In the genomic region with DNA sequence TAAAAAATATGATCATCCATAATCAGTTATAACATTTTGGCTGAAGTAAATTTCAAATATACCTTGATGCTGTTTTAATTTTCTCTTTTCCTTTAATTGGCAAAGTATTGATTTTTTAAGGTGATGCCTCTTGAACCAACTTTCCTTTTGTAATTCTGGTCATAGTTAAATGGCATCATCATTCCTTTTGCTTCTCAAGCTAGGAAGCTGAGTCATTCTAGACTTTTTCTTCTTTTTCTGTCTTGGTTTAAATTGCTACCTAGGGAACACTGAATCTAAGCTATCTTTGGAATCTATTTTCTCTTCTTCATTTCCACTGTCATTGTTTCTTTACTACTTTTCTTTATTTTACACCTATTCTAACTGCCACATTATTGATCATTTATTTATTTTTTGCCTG, we compare ENCODE assay signal across 31 cellular contexts.
DNase-seq lines count a peak whose midpoint lies in the region; FAIRE-seq and TF ChIP-seq lines count a peak whose summit lies in the region.
"Had no signal": no experiment of that assay in that cellular context is flagged by ENCODE, and none has a peak within 500 bp of the region (broad histone marks: within the 10 kb centered on the region; RNA-seq: fewer than 3 reads in every experiment).

No MANE protein-coding gene starts in this region.

- FAIRE-seq in urothelium cell line (lab: Jason Lieb, UNC): no peak
- FAIRE-seq: A549, H54 had no signal

- no peak for TF ChIP-seq RAD21 in SK-N-SH (IDR thresholded peaks at IDR 0.05; ENCODE audit: low read length)

- no peak overlapping the region for H3K9ac ChIP-seq in SK-N-SH
- H3K9ac ChIP-seq: BLaER1 had no signal

- intact Hi-C loops in posterior cingulate gyrus (cut with DNase I): no loop called here

- no peaks in the 10 kb centered on the region for H3F3A ChIP-seq in SK-N-SH (replicated peaks; ENCODE audit: insufficient read depth)

- POLR2A ChIA-PET in SK-N-SH (lab: Yijun Ruan, JAX): no interaction called here

- peaks cover 15% of the 10 kb centered on the region for H3K9me3 Mint-ChIP-seq in nephron progenitor cell
- H3K9me3 Mint-ChIP-seq: activated CD8-positive, alpha-beta T cell treated with anti-CD3 and anti-CD28 coated beads for 36 hours; activated naive CD8-positive, alpha-beta T cell treated with anti-CD3 and anti-CD28 coated beads, Interleukin-2, amount 10 ng/mL, durations not matched to agents 7 days and 5 days had no signal

- peaks cover 0 to 3% of the 10 kb centered on the region in 2 experiments for H3K36me3 ChIP-seq in SK-N-SH (replicated peaks in 1 of 2; ENCODE audit: control insufficient read depth in 1 of 2, insufficient read depth in 2 of 2, low read length in 1 of 2)
- no peaks in the 10 kb centered on the region for H3K36me3 ChIP-seq in Peyer's patch
- H3K36me3 ChIP-seq: BLaER1, heart left ventricle, right lobe of liver, SJCRH30, uterus had no signal

- H3K4me1 Mint-ChIP-seq in nephron progenitor cell: no peaks in the 10 kb centered on the region
- H3K4me1 Mint-ChIP-seq: activated naive CD8-positive, alpha-beta T cell treated with anti-CD3 and anti-CD28 coated beads, Interleukin-2, amount 10 ng/mL, durations not matched to agents 7 days and 5 days; neural crest cell; stimulated activated memory B cell treated with anti-CD40 and anti-IgM and Interleukin-4, amounts not matched to agents 10 μg/mL and 1 μg/mL and 100 μg/mL, for 72 hours; T-cell had no signal

- no peaks in the 10 kb centered on the region for H3K9me2 ChIP-seq in SK-N-SH

- no peaks in the 10 kb centered on the region for H3K27me3 Mint-ChIP-seq in nephron progenitor cell (ENCODE audit: low read depth, poor library complexity)
- H3K27me3 Mint-ChIP-seq: activated CD8-positive, alpha-beta T cell treated with anti-CD3 and anti-CD28 coated beads for 36 hours; activated naive CD8-positive, alpha-beta T cell treated with anti-CD3 and anti-CD28 coated beads, Interleukin-2, amount 10 ng/mL, durations not matched to agents 7 days and 5 days had no signal

- H3K27me3 ChIP-seq in SK-N-SH (ENCODE audit: insufficient read depth) (no peaks in the 10 kb centered on the region; the same call in 1 of the 2 replicates), Peyer's patch (no peaks in the 10 kb centered on the region)
- H3K27me3 ChIP-seq: BLaER1, heart left ventricle, right lobe of liver, SJCRH30, uterus had no signal

- H2AFZ ChIP-seq in SK-N-SH (ENCODE audit: low read depth): no peak overlapping the region

- H3K4me1 ChIP-seq in SK-N-SH (ENCODE audit: control insufficient read depth in 1 of 2, insufficient read depth in 2 of 2, low read depth in 1 of 2, low read length in 1 of 2) (peaks cover 0 to 2% of the 10 kb centered on the region in 2 experiments; a peak in 1 of 4 replicates), Peyer's patch (no peaks in the 10 kb centered on the region)
- H3K4me1 ChIP-seq: A549, BLaER1, right lobe of liver, SJCRH30, uterus had no signal

- TF ChIP-seq EP300 in SK-N-SH (IDR thresholded peaks at IDR 0.05; ENCODE audit: borderline replicate concordance in 1 of 2, low read depth in 1 of 2, low read length in 1 of 2): no peak

- peak overlapping the region; percentile 21 for H3K27ac Mint-ChIP-seq in nephron progenitor cell
- H3K27ac Mint-ChIP-seq: activated CD8-positive, alpha-beta T cell treated with anti-CD3 and anti-CD28 coated beads for 36 hours; activated naive CD8-positive, alpha-beta T cell treated with anti-CD3 and anti-CD28 coated beads, Interleukin-2, amount 10 ng/mL, durations not matched to agents 7 days and 5 days; stimulated activated memory B cell treated with anti-CD40 and anti-IgM and Interleukin-4, amounts not matched to agents 10 μg/mL and 1 μg/mL and 100 μg/mL, for 72 hours; T-cell had no signal

- H3K4me3 Mint-ChIP-seq in nephron progenitor cell: no peak overlapping the region
- H3K4me3 Mint-ChIP-seq: activated CD8-positive, alpha-beta T cell treated with anti-CD3 and anti-CD28 coated beads for 36 hours; activated naive CD8-positive, alpha-beta T cell treated with anti-CD3 and anti-CD28 coated beads, Interleukin-2, amount 10 ng/mL, durations not matched to agents 7 days and 5 days; neural crest cell; stimulated activated memory B cell treated with anti-CD40 and anti-IgM and Interleukin-4, amounts not matched to agents 10 μg/mL and 1 μg/mL and 100 μg/mL, for 72 hours; T-cell had no signal

- no peaks in the 10 kb centered on the region for H3K79me2 ChIP-seq in SK-N-SH (ENCODE audit: insufficient read depth)

- peaks cover 17% of the 10 kb centered on the region for H3K36me3 Mint-ChIP-seq in nephron progenitor cell (ENCODE audit: low read depth)
- H3K36me3 Mint-ChIP-seq: activated naive CD8-positive, alpha-beta T cell treated with anti-CD3 and anti-CD28 coated beads, Interleukin-2, amount 10 ng/mL, durations not matched to agents 7 days and 5 days; stimulated activated memory B cell treated with anti-CD40 and anti-IgM and Interleukin-4, amounts not matched to agents 10 μg/mL and 1 μg/mL and 100 μg/mL, for 72 hours; T-cell had no signal

- no peaks in the 10 kb centered on the region for H4K20me1 ChIP-seq in SK-N-SH (ENCODE audit: insufficient read depth)
- H4K20me1 ChIP-seq: BLaER1 had no signal

- TF ChIP-seq CTCF in SK-N-SH (IDR thresholded peaks at IDR 0.05): no peak
- no peak for TF ChIP-seq CTCF in nephron progenitor cell (IDR thresholded peaks at IDR 0.05)
- no peak for TF ChIP-seq CTCF in Peyer's patch (IDR thresholded peaks at IDR 0.05)

- TF ChIP-seq POLR2A in Peyer's patch (IDR thresholded peaks at IDR 0.05): no peak

- H3K27ac ChIP-seq in SK-N-SH (ENCODE audit: low read depth in 2 of 2, low read length in 1 of 2) (peak overlapping the region; percentile 36 to 53; a peak in 3 of 4 replicates), Peyer's patch (no peak overlapping the region)
- H3K27ac ChIP-seq: A549, BLaER1, heart left ventricle, right lobe of liver, SJCRH30, uterus had no signal

- CTCF ChIA-PET in SK-N-SH (lab: Yijun Ruan, JAX): no interaction called here

- H3K4me3 ChIP-seq in SK-N-SH (ENCODE audit: low read depth in 2 of 2, low read length in 1 of 2) (no peak overlapping the region), Peyer's patch (no peak overlapping the region)
- H3K4me3 ChIP-seq: A549, BLaER1, heart left ventricle, right lobe of liver, SJCRH30, uterus had no signal

- H3K9me3 ChIP-seq in SK-N-SH: no peaks in the 10 kb centered on the region
- H3K9me3 ChIP-seq in Peyer's patch: no peaks in the 10 kb centered on the region
- H3K9me3 ChIP-seq: A549, BLaER1, right lobe of liver, SJCRH30, uterus had no signal

- H3K4me2 ChIP-seq in SK-N-SH: no peak overlapping the region
- H3K4me2 ChIP-seq: A549, BLaER1 had no signal

- DNase-seq in AG20443 (ENCODE audit: low spot score): peak; percentile 25
- no peak for DNase-seq in SK-N-SH
- DNase-seq in dedifferentiated amniotic fluid mesenchymal stem cell (ENCODE audit: extremely low spot score): peak; percentile 20
- no peak for DNase-seq in nephron progenitor cell
- no peak for DNase-seq in posterior cingulate gyrus
- no peak for DNase-seq in Peyer's patch
- no peak for DNase-seq in urothelium cell line (ENCODE audit: low spot score)
- no peak for DNase-seq in stimulated activated CD4-positive, alpha-beta T cell treated with anti-CD3 and anti-CD28 coated beads, Interleukin-1b, Interleukin-23, amount 100 ng/mL, for 48 hours
- DNase-seq: activated CD8-positive, alpha-beta T cell treated with anti-CD3 and anti-CD28 coated beads for 36 hours; activated effector memory CD4-positive, alpha-beta T cell treated with anti-CD3 and anti-CD28 coated beads, Interleukin-2, amount 50 U/mL, for 16 hours; activated naive CD8-positive, alpha-beta T cell treated with anti-CD3 and anti-CD28 coated beads, Interleukin-2, amount 10 ng/mL, durations not matched to agents 7 days and 5 days; activated T-cell treated with anti-CD3 and anti-CD28 coated beads for 4 hours; DMS153; heart left ventricle; left colon; mammary epithelial cell; NCI-H1092; NCI-H187; NCI-H2171; NCI-H524 treated with DMSO at 0.1 percent for 48 hours; right lobe of liver; SJCRH30; stimulated activated CD4-positive, alpha-beta T cell treated with anti-CD3 and anti-CD28 coated beads, Interleukin-12 subunit alpha, Interleukin-12 subunit beta, amount 100 ng/mL, for 4 hours; stimulated activated CD4-positive, alpha-beta T cell treated with anti-CD3 and anti-CD28 coated beads, Interleukin-4, amount 100 ng/mL, for 4 hours; T-cell; uterus had no signal

TF ChIP-seq in SK-N-SH, 30 proteins besides CTCF, POLR2A, EP300 and RAD21 (continues in another document):
- no peak for TF ChIP-seq RXRA (IDR thresholded peaks at IDR 0.05; ENCODE audit: borderline replicate concordance, low read depth)
- TF ChIP-seq TEAD4 (IDR thresholded peaks at IDR 0.05; ENCODE audit: borderline replicate concordance, insufficient read depth): no peak
- no peak for TF ChIP-seq NFIC (IDR thresholded peaks at IDR 0.05; ENCODE audit: borderline replicate concordance)
- TF ChIP-seq POLR2AphosphoS5 (IDR thresholded peaks at IDR 0.05; ENCODE audit: low read depth, low read length): no peak
- TF ChIP-seq MXI1 (IDR thresholded peaks at IDR 0.05; ENCODE audit: low read depth, low read length): no peak
- TF ChIP-seq, protein P1, sequence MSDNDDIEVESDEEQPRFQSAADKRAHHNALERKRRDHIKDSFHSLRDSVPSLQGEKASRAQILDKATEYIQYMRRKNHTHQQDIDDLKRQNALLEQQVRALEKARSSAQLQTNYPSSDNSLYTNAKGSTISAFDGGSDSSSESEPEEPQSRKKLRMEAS (IDR thresholded peaks at IDR 0.05; ENCODE audit: low read depth): no peak
- TF ChIP-seq, protein P2, sequence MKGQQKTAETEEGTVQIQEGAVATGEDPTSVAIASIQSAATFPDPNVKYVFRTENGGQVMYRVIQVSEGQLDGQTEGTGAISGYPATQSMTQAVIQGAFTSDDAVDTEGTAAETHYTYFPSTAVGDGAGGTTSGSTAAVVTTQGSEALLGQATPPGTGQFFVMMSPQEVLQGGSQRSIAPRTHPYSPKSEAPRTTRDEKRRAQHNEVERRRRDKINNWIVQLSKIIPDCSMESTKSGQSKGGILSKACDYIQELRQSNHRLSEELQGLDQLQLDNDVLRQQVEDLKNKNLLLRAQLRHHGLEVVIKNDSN (IDR thresholded peaks at IDR 0.05; ENCODE audit: borderline replicate concordance, low read depth): no peak
- TF ChIP-seq ELF1 (IDR thresholded peaks at IDR 0.05): no peak
- TF ChIP-seq GATA2 (CRISPR knock-in tag; IDR thresholded peaks at IDR 0.05): no peak
- TF ChIP-seq MEF2A (IDR thresholded peaks at IDR 0.05; ENCODE audit: borderline replicate concordance, low read depth): no peak
- TF ChIP-seq, protein P3, sequence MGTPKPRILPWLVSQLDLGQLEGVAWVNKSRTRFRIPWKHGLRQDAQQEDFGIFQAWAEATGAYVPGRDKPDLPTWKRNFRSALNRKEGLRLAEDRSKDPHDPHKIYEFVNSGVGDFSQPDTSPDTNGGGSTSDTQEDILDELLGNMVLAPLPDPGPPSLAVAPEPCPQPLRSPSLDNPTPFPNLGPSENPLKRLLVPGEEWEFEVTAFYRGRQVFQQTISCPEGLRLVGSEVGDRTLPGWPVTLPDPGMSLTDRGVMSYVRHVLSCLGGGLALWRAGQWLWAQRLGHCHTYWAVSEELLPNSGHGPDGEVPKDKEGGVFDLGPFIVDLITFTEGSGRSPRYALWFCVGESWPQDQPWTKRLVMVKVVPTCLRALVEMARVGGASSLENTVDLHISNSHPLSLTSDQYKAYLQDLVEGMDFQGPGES (IDR thresholded peaks at IDR 0.05; ENCODE audit: low read depth, low read length): no peak

Comparison
In these comparisons a context has a peak if more than half of its experiments do, and no peak if none do; other contexts are left out.
1. DNase-seq: peak in AG20443 (single experiment) and dedifferentiated amniotic fluid mesenchymal stem cell (single experiment); none in SK-N-SH (single experiment), nephron progenitor cell (single experiment), posterior cingulate gyrus (0 of 10), Peyer's patch (0 of 3), urothelium cell line (single experiment) and stimulated activated CD4-positive, alpha-beta T cell treated with anti-CD3 and anti-CD28 coated beads, Interleukin-1b, Interleukin-23, amount 100 ng/mL, for 48 hours (single experiment).
2. H3K27ac ChIP-seq: peak in SK-N-SH (2 of 2); none in Peyer's patch (0 of 4).